10 cellular contexts compared by ENCODE assay signal in genomic region chr9:98374385-98375051, GRCh38.
A peak's percentile ranks its signal among the peaks of the same experiment; 100 is the strongest.
DNase-seq lines count a peak whose midpoint lies in the region; ATAC-seq, FAIRE-seq and TF ChIP-seq lines count a peak whose summit lies in the region.
"Had no signal": no experiment of that assay in that cellular context is flagged by ENCODE, and none has a peak within 500 bp of the region (broad histone marks: within the 10 kb centered on the region; RNA-seq: fewer than 3 reads in every experiment).

No MANE protein-coding gene starts in this region.

- CTCF ChIA-PET in HepG2 (lab: Yijun Ruan, JAX; ENCODE audit: low intra/inter-chr PET ratio, low total read pairs): no interaction called here

- H3K79me2 ChIP-seq in HepG2 (ENCODE audit: insufficient read depth, low read length): no peaks in the 10 kb centered on the region

- no peaks in the 10 kb centered on the region for H3K9me3 ChIP-seq in HepG2 (ENCODE audit: low read length)

- DNase-seq in AG09309 (ENCODE audit: low read depth) (peak; percentile 83), HPDE6-E6E7 (ENCODE audit: extremely low spot score) (peak; percentile 73), astrocyte of the hippocampus (ENCODE audit: low read depth, low spot score) (peak; percentile 71), HepG2 (ENCODE audit: low spot score) (peak; percentile 41), NCI-H1417 treated with DMSO at 0.1 percent for 48 hours (lab: John Stamatoyannopoulos, UW) (no peak), occipital lobe (lab: John Stamatoyannopoulos, UW) (no peak)
- no peak for DNase-seq in activated CD8-positive, alpha-beta memory T cell treated with anti-CD3 and anti-CD28 coated beads for 24 hours
- DNase-seq: activated CD4-positive, alpha-beta T cell treated with anti-CD3 and anti-CD28 coated beads for 48 hours; NCI-H2171 had no signal

- H3K4me1 ChIP-seq in HepG2 (ENCODE audit: insufficient read depth, low read length): peaks cover 11% of the 10 kb centered on the region

- no peak overlapping the region for H3K27ac ChIP-seq in HepG2 (ENCODE audit: extremely low read length, insufficient read depth, low read length)

- no peak overlapping the region for H3K4me3 ChIP-seq in AG09309 (ENCODE audit: control insufficient read depth, low read depth, low read length)
- H3K4me3 ChIP-seq in HepG2 (replicated peaks in 1 of 3; ENCODE audit: insufficient read depth in 1 of 3, low read depth in 2 of 3, low read length in 3 of 3): no peak overlapping the region

- no peak for TF ChIP-seq POLR2A in HepG2 (IDR thresholded peaks at IDR 0.05; ENCODE audit: insufficient read depth in 1 of 2, low read depth in 2 of 2, low read length in 2 of 2)

- TF ChIP-seq RAD21 in HepG2 (CRISPR knock-in tag; IDR thresholded peaks at IDR 0.05): no peak

- H3K36me3 ChIP-seq in HepG2 (replicated peaks in 1 of 2; ENCODE audit: control insufficient read depth in 1 of 2, insufficient read depth in 2 of 2, low read length in 2 of 2): no peaks in the 10 kb centered on the region

- TF ChIP-seq CTCF in AG09309 (IDR thresholded peaks at IDR 0.05; ENCODE audit: control insufficient read depth, insufficient read depth, low read depth, low read length, missing control alignments): no peak
- TF ChIP-seq CTCF in HepG2 (CRISPR knock-in tag; IDR thresholded peaks at IDR 0.05): no peak

- H3K9ac ChIP-seq in HepG2 (ENCODE audit: insufficient read depth, low read depth, low read length): no peak overlapping the region

- in situ Hi-C loops in HepG2 (cut with HindIII; ENCODE audit: extremely low pct_ligation_motif_present, low pct_unique_long_range_greater_than_20kb): no loop called here

- H3K4me2 ChIP-seq in HepG2 (ENCODE audit: low read depth, low read length): no peak overlapping the region; the same call in 1 of the 2 replicates

- intact Hi-C loops in HepG2 (cut with micrococcal nuclease; ENCODE audit: unreplicated experiment): no loop called here

- WGBS in HepG2 (ENCODE audit: low lambda C conversion rate): 6% methylated on average over 7 of the region's 10 CpGs

- H2AFZ ChIP-seq in HepG2 (ENCODE audit: low read length): no peak overlapping the region

- no peaks in the 10 kb centered on the region for H3K27me3 ChIP-seq in HepG2 (ENCODE audit: control insufficient read depth in 1 of 2, insufficient read depth in 2 of 2, low read length in 2 of 2)

- no TSS peak for BruUV-seq in HepG2 (replicated peaks; lab: Mats Ljungman, UMichigan)

- TF ChIP-seq EP300 in HepG2 (IDR thresholded peaks at IDR 0.05; ENCODE audit: low read depth in 2 of 2, low read length in 2 of 2) (no peak), HepG2 (CRISPR knock-in tag; IDR thresholded peaks at IDR 0.05; ENCODE audit: borderline replicate concordance) (no peak)

- POLR2A ChIA-PET in HepG2 (lab: Yijun Ruan, JAX): no interaction called here

- FAIRE-seq in HepG2 (lab: Jason Lieb, UNC): peak; percentile 67

- ATAC-seq in HepG2: peak; percentile 78
- no peak for ATAC-seq in GM21576 (IDR thresholded peaks at IDR 0.05; ENCODE audit: unreplicated experiment)

- H4K20me1 ChIP-seq in HepG2 (ENCODE audit: insufficient read depth, low read length): no peaks in the 10 kb centered on the region

TF ChIP-seq in HepG2, 621 proteins besides CTCF, POLR2A, EP300 and RAD21:
- peak; percentile 22; the same call in 1 of the 2 replicates for TF ChIP-seq HNF4A (CRISPR knock-in tag; IDR thresholded peaks at IDR 0.05)
- TF ChIP-seq DR1 (CRISPR knock-in tag; IDR thresholded peaks at IDR 0.05): no peak
- no peak for TF ChIP-seq KLF11 (CRISPR knock-in tag; IDR thresholded peaks at IDR 0.05)
- TF ChIP-seq SUZ12 (IDR thresholded peaks at IDR 0.05; ENCODE audit: low read depth, low read length): no peak
- TF ChIP-seq ZNF503 (CRISPR knock-in tag; IDR thresholded peaks at IDR 0.05): no peak
- TF ChIP-seq TARDBP (CRISPR knock-in tag; IDR thresholded peaks at IDR 0.05): no peak
- TF ChIP-seq ZSCAN21 (CRISPR knock-in tag; IDR thresholded peaks at IDR 0.05; ENCODE audit: borderline replicate concordance): no peak
- TF ChIP-seq ZBTB8A (CRISPR knock-in tag; IDR thresholded peaks at IDR 0.05; ENCODE audit: borderline replicate concordance, low read depth): no peak
- no peak for TF ChIP-seq ZNF138 (CRISPR knock-in tag; IDR thresholded peaks at IDR 0.05; ENCODE audit: low read depth)
- no peak for TF ChIP-seq KLF13 (CRISPR knock-in tag; IDR thresholded peaks at IDR 0.05)
- no peak for TF ChIP-seq FOXP1 (IDR thresholded peaks at IDR 0.05)
- TF ChIP-seq FOXP1 (CRISPR knock-in tag; IDR thresholded peaks at IDR 0.05): no peak
- TF ChIP-seq BHLHE40 (IDR thresholded peaks at IDR 0.05; ENCODE audit: low read length): peak; percentile 55; the same call in 1 of the 2 replicates
- TF ChIP-seq ZNF414 (CRISPR knock-in tag; IDR thresholded peaks at IDR 0.05): no peak
- no peak for TF ChIP-seq ZNF430 (CRISPR knock-in tag; IDR thresholded peaks at IDR 0.05)
- TF ChIP-seq CEBPB (IDR thresholded peaks at IDR 0.05; ENCODE audit: borderline replicate concordance, low read depth, low read length): peak; percentile 35; the same call in 1 of the 2 replicates
- no peak for TF ChIP-seq ARID2 (CRISPR knock-in tag; IDR thresholded peaks at IDR 0.05; ENCODE audit: borderline replicate concordance)
- no peak for TF ChIP-seq FOXA1 (IDR thresholded peaks at IDR 0.05)
- 0 out of 2 replicates have a peak, but pooled peaks have one; percentile 10 for TF ChIP-seq FOXA1 (CRISPR knock-in tag; IDR thresholded peaks at IDR 0.05)

Comparison
In these comparisons a context has a peak if more than half of its experiments do, and no peak if none do; other contexts are left out.
1. DNase-seq: peak in AG09309 (single experiment), HPDE6-E6E7 (single experiment), astrocyte of the hippocampus (single experiment) and HepG2 (single experiment); none in activated CD8-positive, alpha-beta memory T cell treated with anti-CD3 and anti-CD28 coated beads for 24 hours (single experiment), NCI-H1417 treated with DMSO at 0.1 percent for 48 hours (single experiment) and occipital lobe (single experiment).